9 cellular contexts compared by ENCODE assay signal in the genomic region with DNA sequence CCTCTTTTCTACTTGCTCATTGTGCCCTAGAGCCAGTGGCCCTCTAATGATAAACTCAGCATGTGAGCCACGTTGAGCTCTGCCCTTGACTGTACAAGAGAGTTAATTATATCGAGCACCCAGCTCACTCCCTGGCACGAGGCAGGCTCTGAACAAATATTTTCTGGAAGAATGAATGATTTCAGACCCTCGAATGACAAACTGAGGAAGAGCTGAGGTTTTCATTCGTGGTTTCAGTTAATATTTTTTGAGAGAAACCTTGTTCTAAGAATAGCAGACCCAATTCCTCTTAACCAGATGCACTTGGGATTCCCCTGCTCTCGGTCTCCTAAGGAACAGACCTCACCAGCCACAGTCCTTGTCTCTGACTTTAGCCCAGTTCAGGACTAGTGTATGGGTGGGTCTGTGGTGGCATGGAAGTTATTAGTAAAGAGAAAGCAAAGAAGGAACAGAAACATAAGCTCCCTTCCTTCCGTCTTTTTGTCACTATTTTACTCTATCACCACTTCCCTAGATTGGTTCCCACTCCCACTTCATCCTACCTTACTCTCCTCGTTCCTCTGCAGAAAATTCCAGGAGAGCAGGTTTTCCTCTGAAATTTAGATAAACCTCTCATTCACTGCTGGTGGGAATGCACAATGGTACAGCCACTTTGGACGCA. TPM values are rescaled to one million over a fixed set of nuclear protein-coding genes. Genes with fewer than 3 reads are reported as not detected.
DNase-seq lines count a peak whose midpoint lies in the region; ATAC-seq and TF ChIP-seq lines count a peak whose summit lies in the region.
"Had no signal": no experiment of that assay in that cellular context is flagged by ENCODE, and none has a peak within 500 bp of the region (broad histone marks: within the 10 kb centered on the region; RNA-seq: fewer than 3 reads in every experiment).

No MANE protein-coding gene starts in this region.

- no peak overlapping the region for H3K27ac ChIP-seq in heart left ventricle

- no peak for TF ChIP-seq POLR2A in heart left ventricle (IDR thresholded peaks at IDR 0.05)

- H3K9me3 ChIP-seq in heart left ventricle = peaks cover 0 to 3% (median 0%) of the 10 kb centered on the region in 12 donors

- no peak overlapping the region for H3K4me3 ChIP-seq in heart left ventricle

- DNase-seq in GM13977 (ENCODE audit: low spot score) = peak; percentile 27
- no peak for DNase-seq in heart left ventricle
- no peak for DNase-seq in DMS114 treated with DMSO at 0.1 percent for 48 hours (lab: John Stamatoyannopoulos, UW; ENCODE audit: unreplicated experiment)
- no peak for DNase-seq in DMS53 (lab: John Stamatoyannopoulos, UW)
- DNase-seq in NCI-H2081 (lab: John Stamatoyannopoulos, UW) = no peak
- DNase-seq: occipital lobe had no signal

- peak; percentile 71 for ATAC-seq in GM21367 (IDR thresholded peaks at IDR 0.05; ENCODE audit: unreplicated experiment)
- ATAC-seq in HG03442 (IDR thresholded peaks at IDR 0.05; ENCODE audit: unreplicated experiment) = peak; percentile 80
- peak in 3 of 4 donors; percentile 39 to 73 (median 65) for ATAC-seq in heart left ventricle
- ATAC-seq in HG03139 (IDR thresholded peaks at IDR 0.05; ENCODE audit: unreplicated experiment) = no peak

- no peaks in the 10 kb centered on the region for H3K36me3 ChIP-seq in heart left ventricle

- intact Hi-C loops in heart left ventricle (cut with DNase I) = no loop called here

- 60 to 71% (median 65%) methylated on average over 9 of the region's 9 CpGs for WGBS in heart left ventricle, 4 donors

- in situ Hi-C loops in GM13977 (cut with MboI; ENCODE audit: low pct_unique_long_range_greater_than_20kb, low sequenced_read_pairs, unreplicated experiment) = no loop called here

- no peaks in the 10 kb centered on the region for H3K27me3 ChIP-seq in heart left ventricle

- no peak for TF ChIP-seq CTCF in GM13977 (IDR thresholded peaks at IDR 0.05; ENCODE audit: extremely low read depth, insufficient read depth, missing control alignments)
- no peak for TF ChIP-seq CTCF in heart left ventricle (IDR thresholded peaks at IDR 0.05)

- peaks cover 0 to 37% (median 0%) of the 10 kb centered on the region in 12 donors for H3K4me1 ChIP-seq in heart left ventricle

RNA-seq across cellular contexts. Expression of gene WDFY2, which starts 22.1 kb away (rescaled TPM):
- total RNA-seq in heart left ventricle = 10 to 100 TPM in 1 of 9 donors, 1 to 10 TPM in 8; 3.9 to 12.6 (median 7.4) TPM
- polyA plus RNA-seq in heart left ventricle = 1 to 10 TPM; 2.0 to 4.9 TPM
